Comparison of ENCODE assay signal across 9 cellular contexts in genomic region chr19:49421039-49421877, GRCh38. TPM values are rescaled to one million over a fixed set of nuclear protein-coding genes. Genes with fewer than 3 reads are reported as not detected.
DNase-seq lines count a peak whose midpoint lies in the region; ATAC-seq and TF ChIP-seq lines count a peak whose summit lies in the region.
"Had no signal": no experiment of that assay in that cellular context is flagged by ENCODE, and none has a peak within 500 bp of the region (broad histone marks: within the 10 kb centered on the region; RNA-seq: fewer than 3 reads in every experiment).

No MANE protein-coding gene starts in this region.

- dilution Hi-C loops in IMR-90 (cut with HindIII; ENCODE audit: low sequenced_read_pairs, unreplicated experiment), result no loop called here

- H3K36me3 ChIP-seq in IMR-90 (ENCODE audit: control insufficient read depth, insufficient read depth, low read length) (no peaks in the 10 kb centered on the region), SJCRH30 (no peaks in the 10 kb centered on the region), sigmoid colon (no peaks in the 10 kb centered on the region)
- H3K36me3 ChIP-seq: ascending aorta had no signal

- no peak overlapping the region for H3K23ac ChIP-seq in IMR-90 (ENCODE audit: low read depth, low read length)

- H3K36me3 Mint-ChIP-seq in CD4-positive, alpha-beta T cell (ENCODE audit: low read depth), result no peaks in the 10 kb centered on the region
- no peaks in the 10 kb centered on the region for H3K36me3 Mint-ChIP-seq in type B pancreatic cell

- H3K9me3 Mint-ChIP-seq in CD4-positive, alpha-beta T cell, result no peaks in the 10 kb centered on the region
- no peaks in the 10 kb centered on the region for H3K9me3 Mint-ChIP-seq in type B pancreatic cell

- H2AK5ac ChIP-seq in IMR-90 (ENCODE audit: low read depth, low read length), result no peak overlapping the region

- H3K27me3 ChIP-seq in CD4-positive, alpha-beta T cell (ENCODE audit: control insufficient read depth, insufficient read depth, low read length), result peaks cover 82% of the 10 kb centered on the region
- H3K27me3 ChIP-seq in IMR-90 (ENCODE audit: control insufficient read depth, insufficient read depth, low read length) (peaks cover 94% of the 10 kb centered on the region), SJCRH30 (peaks cover 49% of the 10 kb centered on the region), sigmoid colon (peaks cover 53 to 100% (median 95%) of the 10 kb centered on the region in 3 donors)

- peaks cover 53% of the 10 kb centered on the region for H3K4me1 Mint-ChIP-seq in CD4-positive, alpha-beta T cell (ENCODE audit: low read depth)
- peaks cover 25% of the 10 kb centered on the region for H3K4me1 Mint-ChIP-seq in type B pancreatic cell (ENCODE audit: unreplicated experiment)

- WGBS in IMR-90 (ENCODE audit: extremely low coverage in 2 of 2, insufficient read length in 1 of 2), 2 experiments, result 9% methylated on average over 28 of the region's 48 CpGs; no CpG with 5 or more reads in 1 of the 2 experiments
- WGBS in sigmoid colon, 2 donors, result 10% methylated on average over 48 of the region's 48 CpGs

- H3K9me3 ChIP-seq in CD4-positive, alpha-beta T cell (ENCODE audit: control insufficient read depth, low read length), result no peaks in the 10 kb centered on the region
- 0 out of 2 replicates have a peak, but pooled peaks cover 2% of the 10 kb centered on the region for H3K9me3 ChIP-seq in IMR-90 (ENCODE audit: control insufficient read depth, insufficient read depth, low read length)
- no peaks in the 10 kb centered on the region for H3K9me3 ChIP-seq in SJCRH30 (replicated peaks)
- no peaks in the 10 kb centered on the region for H3K9me3 ChIP-seq in sigmoid colon
- H3K9me3 ChIP-seq: ascending aorta had no signal

- H3K4me3 ChIP-seq in IMR-90 (ENCODE audit: insufficient read depth, low read depth, low read length), result no peak overlapping the region
- H3K4me3 ChIP-seq in SJCRH30, result no peak overlapping the region
- no peak overlapping the region for H3K4me3 ChIP-seq in sigmoid colon

- H4K91ac ChIP-seq in IMR-90 (ENCODE audit: insufficient read depth, low read depth, low read length), result no peak overlapping the region

- H3K4me2 ChIP-seq in IMR-90 (ENCODE audit: low read depth, low read length), result no peak overlapping the region

- H3K56ac ChIP-seq in IMR-90 (ENCODE audit: extremely low read depth, insufficient read depth, low read length), result no peak overlapping the region

- no peak overlapping the region for H4K5ac ChIP-seq in IMR-90 (ENCODE audit: low read depth, low read length)

- POLR2A ChIA-PET in CD4-positive, alpha-beta T cell (lab: Charles Lee), result interaction anchor here (1.3 to 4.2 kb wide), 2 partner anchors 11 to 13 kb away, joined by 3 to 20 read pairs; no protein-coding TSS in a partner anchor
- POLR2A ChIA-PET in IMR-90 (lab: Charles Lee; ENCODE audit: unreplicated experiment), result no interaction called here

- no peak overlapping the region for H4K8ac ChIP-seq in IMR-90 (ENCODE audit: low read depth in 2 of 2, low read length in 2 of 2)

- no peak for TF ChIP-seq RAD21 in IMR-90 (IDR thresholded peaks at IDR 0.05; ENCODE audit: low read length)

- TF ChIP-seq POLR2A in IMR-90 (IDR thresholded peaks at IDR 0.05; ENCODE audit: low read depth, low read length), result no peak
- no peak for TF ChIP-seq POLR2A in sigmoid colon (IDR thresholded peaks at IDR 0.05)

- no peak overlapping the region for H2BK15ac ChIP-seq in IMR-90 (ENCODE audit: low read depth, low read length)

- BruUV-seq in IMR-90 (replicated peaks; lab: Mats Ljungman, UMichigan), result no TSS peak

- no peaks in the 10 kb centered on the region for H4K20me1 ChIP-seq in IMR-90 (ENCODE audit: insufficient read depth, low read length)

- peak in 1 of 10 experiments; percentile 31 for DNase-seq in CD4-positive, alpha-beta T cell
- DNase-seq in IMR-90, result peak; percentile 17
- peak; percentile 75 to 77 for DNase-seq in SJCRH30
- peak; percentile 23 for DNase-seq in dedifferentiated amniotic fluid mesenchymal stem cell (ENCODE audit: extremely low spot score)
- peak; percentile 27 for DNase-seq in medulla oblongata (ENCODE audit: extremely low spot score)
- DNase-seq in type B pancreatic cell (ENCODE audit: extremely low spot score, unreplicated experiment), result peak; percentile 81
- no peak for DNase-seq in sigmoid colon

- peak overlapping the region; percentile 79 for H3K4me3 Mint-ChIP-seq in CD4-positive, alpha-beta T cell
- H3K4me3 Mint-ChIP-seq in type B pancreatic cell, result peak overlapping the region; percentile 39

- no peak overlapping the region for H2BK120ac ChIP-seq in IMR-90 (ENCODE audit: low read depth, low read length)

- in situ Hi-C loops in IMR-90 (cut with MboI; ENCODE audit: low sequenced_read_pairs), result no loop called here

- no peak overlapping the region for H2AK9ac ChIP-seq in IMR-90 (replicated peaks; ENCODE audit: low read depth, low read length, poor library complexity)

- H3K14ac ChIP-seq in IMR-90 (replicated peaks; ENCODE audit: low read depth, low read length), result no peak overlapping the region

- no peak overlapping the region for H3K9ac ChIP-seq in IMR-90 (ENCODE audit: low read depth, low read length)

- CTCF ChIA-PET in CD4-positive, alpha-beta T cell (lab: Charles Lee), result interaction anchor here (0.5 to 1.9 kb wide), 5 partner anchors 29 to 295 kb away, joined by 3 to 5 read pairs (median 4); no protein-coding TSS in a partner anchor
- CTCF ChIA-PET in IMR-90 (lab: Yijun Ruan, JAX), result no interaction called here

- no peak overlapping the region for H3K4ac ChIP-seq in IMR-90 (ENCODE audit: low read depth, low read length)

- no peak overlapping the region for H2BK20ac ChIP-seq in IMR-90 (ENCODE audit: low read depth, low read length)

- intact Hi-C loops in CD4-positive, alpha-beta T cell (cut with DNase I, micrococcal nuclease), result loop anchor here in 1 of 2 experiments (1.0 kb wide), 1 partner anchor 29 kb away; no protein-coding TSS in a partner anchor
- intact Hi-C loops in IMR-90 (cut with micrococcal nuclease), result no loop called here
- intact Hi-C loops in sigmoid colon (cut with DNase I), result no loop called here

- no peak overlapping the region for H3K27ac ChIP-seq in CD4-positive, alpha-beta T cell (ENCODE audit: low read depth, low read length)
- no peak overlapping the region for H3K27ac ChIP-seq in IMR-90 (ENCODE audit: insufficient read depth, low read length)
- no peak overlapping the region for H3K27ac ChIP-seq in SJCRH30
- H3K27ac ChIP-seq in sigmoid colon, result no peak overlapping the region
- H3K27ac ChIP-seq: ascending aorta had no signal

- no peak overlapping the region for H3K27ac Mint-ChIP-seq in CD4-positive, alpha-beta T cell
- no peak overlapping the region for H3K27ac Mint-ChIP-seq in type B pancreatic cell

- no peak for TF ChIP-seq EP300 in sigmoid colon (IDR thresholded peaks at IDR 0.05)

- peaks cover 2% of the 10 kb centered on the region; the same call in 1 of the 2 replicates for H3K4me1 ChIP-seq in IMR-90 (ENCODE audit: control insufficient read depth, insufficient read depth, low read length)
- no peaks in the 10 kb centered on the region; the same call in 1 of the 2 replicates for H3K4me1 ChIP-seq in SJCRH30
- H3K4me1 ChIP-seq in sigmoid colon, result peaks cover 0 to 29% (median 27%) of the 10 kb centered on the region in 4 donors

- H2BK5ac ChIP-seq in IMR-90 (ENCODE audit: low read depth, low read length, poor library complexity, severe bottlenecking), result no peak overlapping the region

- no peaks in the 10 kb centered on the region for H3K79me1 ChIP-seq in IMR-90 (ENCODE audit: low read depth in 1 of 2, low read length in 2 of 2)

- ATAC-seq in CD4-positive, alpha-beta T cell (ENCODE audit: poor library complexity), result peak; percentile 45
- ATAC-seq in IMR-90 (ENCODE audit: low read depth) (peak; percentile 79), HG03521 (IDR thresholded peaks at IDR 0.05; ENCODE audit: unreplicated experiment) (no peak)

- H2AFZ ChIP-seq in IMR-90 (replicated peaks; ENCODE audit: low read length, poor library complexity), result no peak overlapping the region

- TF ChIP-seq CTCF in CD4-positive, alpha-beta T cell (IDR thresholded peaks at IDR 0.05), result no peak
- TF ChIP-seq CTCF in IMR-90 (conservative IDR thresholded peaks at IDR 0.05; ENCODE audit: low read depth, low read length) (no peak), type B pancreatic cell (conservative IDR thresholded peaks at IDR 0.05) (no peak), sigmoid colon (IDR thresholded peaks at IDR 0.05) (no peak)

- no peaks in the 10 kb centered on the region for H3K9me1 ChIP-seq in IMR-90 (ENCODE audit: insufficient read depth, low read length)

- H3K27me3 Mint-ChIP-seq in CD4-positive, alpha-beta T cell, result peaks cover 79% of the 10 kb centered on the region
- H3K27me3 Mint-ChIP-seq in type B pancreatic cell, result peaks cover 97% of the 10 kb centered on the region

- H3K18ac ChIP-seq in IMR-90 (ENCODE audit: low read depth, low read length), result no peak overlapping the region

RNA-seq across cellular contexts. Expression of gene PTH2, which starts 2.0 kb away (rescaled TPM):
- total RNA-seq in CD4-positive, alpha-beta T cell, result not detected
- total RNA-seq in IMR-90 (2012; rRNA removed) (not detected in 2 replicates), type B pancreatic cell (ENCODE audit: low replicate concordance) (not detected in 2 replicates), sigmoid colon (not detected)
- polyA plus RNA-seq in IMR-90 (2012; rRNA removed) (not detected in 2 replicates), sigmoid colon (not detected)
- polyA plus RNA-seq in IMR-90 (2012; cell fraction: cytosol; rRNA removed), result not detected in 2 replicates
- not detected in 2 replicates for polyA plus RNA-seq in IMR-90 (2012; cell fraction: nucleus; rRNA removed; ENCODE audit: low replicate concordance)
- not detected in 2 replicates for total RNA-seq in SJCRH30 (2014; rRNA removed; shearing (Covaris generic))
- total RNA-seq: ascending aorta had no signal

RNA-seq across cellular contexts. Expression of gene GFY, which starts 3.9 kb away (rescaled TPM):
- not detected for total RNA-seq in CD4-positive, alpha-beta T cell
- total RNA-seq in IMR-90 (2012; rRNA removed) (not detected in 2 replicates), type B pancreatic cell (ENCODE audit: low replicate concordance) (not detected in 2 replicates), sigmoid colon (not detected)
- polyA plus RNA-seq in IMR-90 (2012; rRNA removed) (not detected in 2 replicates), sigmoid colon (not detected)
- not detected in 2 replicates for polyA plus RNA-seq in IMR-90 (2012; cell fraction: cytosol; rRNA removed)
- not detected in 2 replicates for polyA plus RNA-seq in IMR-90 (2012; cell fraction: nucleus; rRNA removed; ENCODE audit: low replicate concordance)
- total RNA-seq in SJCRH30 (2014; rRNA removed; shearing (Covaris generic)), result not detected in 2 replicates
- total RNA-seq: ascending aorta had no signal

RNA-seq across cellular contexts. Expression of gene SLC17A7, which starts 20.1 kb away (rescaled TPM):
- not detected for total RNA-seq in CD4-positive, alpha-beta T cell
- total RNA-seq in IMR-90 (2012; rRNA removed), result not detected in 2 replicates
- 0.03 TPM in 1 of 2 replicates, not detected in the other for polyA plus RNA-seq in IMR-90 (2012; rRNA removed)
- 0.04 TPM in 1 of 2 replicates, not detected in the other for polyA plus RNA-seq in IMR-90 (2012; cell fraction: cytosol; rRNA removed)
- polyA plus RNA-seq in IMR-90 (2012; cell fraction: nucleus; rRNA removed; ENCODE audit: low replicate concordance), result 0.21 and 0.24 TPM in 2 replicates
- total RNA-seq in SJCRH30 (2014; rRNA removed; shearing (Covaris generic)), result 0.18 TPM in 1 of 2 replicates, not detected in the other
- 0.19 TPM in 1 of 2 replicates, not detected in the other for total RNA-seq in type B pancreatic cell (ENCODE audit: low replicate concordance)
- 1 to 10 TPM in 1 of 4 donors, under 1 TPM in 2, not detected in 1; 0.28 to 1.4 (median 0.82) TPM for total RNA-seq in sigmoid colon
- polyA plus RNA-seq in sigmoid colon, result 1 to 10 TPM in 1 of 3 donors, under 1 TPM in 2; 0.23 to 1.8 (median 0.41) TPM

RNA-seq across cellular contexts. Expression of gene PIH1D1, which starts 30.4 kb away (rescaled TPM):
- 100 to 1,000 TPM; 145 to 151 TPM for total RNA-seq in CD4-positive, alpha-beta T cell
- total RNA-seq in IMR-90 (2012; rRNA removed) (122 and 125 TPM in 2 replicates), type B pancreatic cell (ENCODE audit: low replicate concordance) (83.1 and 93.3 TPM in 2 replicates), sigmoid colon (10 to 100 TPM; 62.9 to 99.6 (median 81.4) TPM)
- polyA plus RNA-seq in IMR-90 (2012; rRNA removed) (76.8 and 77.9 TPM in 2 replicates), sigmoid colon (100 to 1,000 TPM in 1 of 3 donors, 10 to 100 TPM in 2; 63.6 to 105 (median 65.5) TPM)
- polyA plus RNA-seq in IMR-90 (2012; cell fraction: cytosol; rRNA removed), result 69.5 and 71.7 TPM in 2 replicates
- polyA plus RNA-seq in IMR-90 (2012; cell fraction: nucleus; rRNA removed; ENCODE audit: low replicate concordance), result 123 and 140 TPM in 2 replicates
- 68.4 and 83.4 TPM in 2 replicates for total RNA-seq in SJCRH30 (2014; rRNA removed; shearing (Covaris generic))

RNA-seq across cellular contexts. Expression of gene ALDH16A1, which starts 31.8 kb away (rescaled TPM):
- total RNA-seq in CD4-positive, alpha-beta T cell, result 10 to 100 TPM; 25.1 to 25.8 TPM
- total RNA-seq in IMR-90 (2012; rRNA removed) (10.4 and 11.4 TPM in 2 replicates), type B pancreatic cell (ENCODE audit: low replicate concordance) (22.7 and 33.7 TPM in 2 replicates), sigmoid colon (10 to 100 TPM; 14.1 to 25.3 (median 18.1) TPM)
- polyA plus RNA-seq in IMR-90 (2012; rRNA removed) (12.1 and 12.9 TPM in 2 replicates), sigmoid colon (10 to 100 TPM; 14.3 to 44.2 (median 18.0) TPM)
- polyA plus RNA-seq in IMR-90 (2012; cell fraction: cytosol; rRNA removed), result 8.5 and 12.7 TPM in 2 replicates
- 15.2 and 58.9 TPM in 2 replicates for polyA plus RNA-seq in IMR-90 (2012; cell fraction: nucleus; rRNA removed; ENCODE audit: low replicate concordance)
- 11.0 and 12.3 TPM in 2 replicates for total RNA-seq in SJCRH30 (2014; rRNA removed; shearing (Covaris generic))
